8 cellular contexts compared by ENCODE assay signal in genomic region chrX:73977542-73978169, GRCh38.
A peak's percentile ranks its signal among the peaks of the same experiment; 100 is the strongest.
DNase-seq lines count a peak whose midpoint lies in the region; ATAC-seq, FAIRE-seq and TF ChIP-seq lines count a peak whose summit lies in the region.

No MANE protein-coding gene starts in this region.

- TF ChIP-seq RAD21 in GM12878 (IDR thresholded peaks at IDR 0.05; ENCODE audit: insufficient read depth, low read depth, low read length) = no peak

- ATAC-seq in CD8-positive, alpha-beta T cell = peak; percentile 84
- ATAC-seq in GM19452 (IDR thresholded peaks at IDR 0.05; ENCODE audit: unreplicated experiment) = peak; percentile 76
- peak; percentile 96 for ATAC-seq in HG03342 (IDR thresholded peaks at IDR 0.05; ENCODE audit: unreplicated experiment)
- ATAC-seq in GM12878 = peak; percentile 97
- no peak for ATAC-seq in heart right ventricle

- no peaks in the 10 kb centered on the region for H3K27me3 Mint-ChIP-seq in CD8-positive, alpha-beta T cell (ENCODE audit: low read depth)
- H3K27me3 Mint-ChIP-seq in CD14-positive monocyte (ENCODE audit: low read depth in 3 of 3) = no peaks in the 10 kb centered on the region

- H3K79me2 ChIP-seq in GM12878 (ENCODE audit: control insufficient read depth, insufficient read depth, low read length) = peaks cover 4% of the 10 kb centered on the region

- no peaks in the 10 kb centered on the region for H3K9me3 ChIP-seq in CD8-positive, alpha-beta T cell (ENCODE audit: low read length)
- H3K9me3 ChIP-seq in GM12878 (replicated peaks; ENCODE audit: control insufficient read depth, insufficient read depth, low read length) (no peaks in the 10 kb centered on the region), heart right ventricle (no peaks in the 10 kb centered on the region)

- no peak overlapping the region for H2AFZ ChIP-seq in GM12878 (ENCODE audit: control insufficient read depth, low read depth, low read length)

- peaks cover 60% of the 10 kb centered on the region for H3K4me1 Mint-ChIP-seq in CD8-positive, alpha-beta T cell (ENCODE audit: low read depth)
- peaks cover 5% of the 10 kb centered on the region for H3K4me1 Mint-ChIP-seq in CD14-positive monocyte

- POLR2A ChIA-PET in CD8-positive, alpha-beta T cell (lab: Charles Lee) = interaction anchor here (2.9 kb wide), 1 partner anchor 33 kb away, joined by 7 read pairs; no protein-coding TSS in a partner anchor
- POLR2A ChIA-PET in GM12878 (lab: Charles Lee) = no interaction called here

- H4K20me1 ChIP-seq in GM12878 (ENCODE audit: control insufficient read depth, insufficient read depth) = no peaks in the 10 kb centered on the region

- H3K4me2 ChIP-seq in GM12878 (ENCODE audit: control insufficient read depth, insufficient read depth) = peak overlapping the region; percentile 31

- H3K9me3 Mint-ChIP-seq in CD8-positive, alpha-beta T cell = no peaks in the 10 kb centered on the region
- no peaks in the 10 kb centered on the region for H3K9me3 Mint-ChIP-seq in CD14-positive monocyte

- TF ChIP-seq CTCF in CD8-positive, alpha-beta T cell (IDR thresholded peaks at IDR 0.05) = no peak
- TF ChIP-seq CTCF in GM12878 (IDR thresholded peaks at IDR 0.05 in 2 of 3, conservative IDR thresholded peaks at IDR 0.05 in 1 of 3; ENCODE audit: control insufficient read depth in 2 of 3, extremely low read depth in 1 of 3, insufficient read depth in 1 of 3, low read depth in 3 of 3, low read length in 3 of 3) (no peak), heart right ventricle (IDR thresholded peaks at IDR 0.05) (no peak), CD14-positive monocyte (IDR thresholded peaks at IDR 0.05) (no peak)

- RAD21 ChIA-PET in GM12878 (lab: Charles Lee; ENCODE audit: unreplicated experiment) = no interaction called here

- H3K27me3 ChIP-seq in CD8-positive, alpha-beta T cell (ENCODE audit: insufficient read depth, low read length) = no peaks in the 10 kb centered on the region
- H3K27me3 ChIP-seq in GM12878 (replicated peaks in 1 of 2; ENCODE audit: control insufficient read depth in 2 of 2, insufficient read depth in 2 of 2, low read length in 1 of 2) = no peaks in the 10 kb centered on the region
- H3K27me3 ChIP-seq in heart right ventricle = no peaks in the 10 kb centered on the region

- peak overlapping the region; percentile 60 for H3K27ac ChIP-seq in CD8-positive, alpha-beta T cell (ENCODE audit: low read depth, low read length)
- no peak overlapping the region for H3K27ac ChIP-seq in GM12878 (ENCODE audit: control insufficient read depth, insufficient read depth)
- no peak overlapping the region for H3K27ac ChIP-seq in heart right ventricle

- peak; percentile 57 for FAIRE-seq in GM12878 (lab: Jason Lieb, UNC)

- peak overlapping the region; percentile 91 for H3K27ac Mint-ChIP-seq in CD8-positive, alpha-beta T cell
- no peak overlapping the region for H3K27ac Mint-ChIP-seq in CD14-positive monocyte

- no peaks in the 10 kb centered on the region for H3K36me3 ChIP-seq in CD8-positive, alpha-beta T cell (ENCODE audit: insufficient read depth, low read length)
- no peaks in the 10 kb centered on the region for H3K36me3 ChIP-seq in GM12878 (ENCODE audit: control insufficient read depth in 2 of 2, insufficient read depth in 2 of 2, low read length in 1 of 2)
- peaks cover 0 to 2% (median 0%) of the 10 kb centered on the region in 9 donors for H3K36me3 ChIP-seq in heart right ventricle

- peak; percentile 14 to 60; a peak in 2 of 4 replicates for TF ChIP-seq EP300 in GM12878 (IDR thresholded peaks at IDR 0.05; ENCODE audit: borderline replicate concordance in 1 of 2, control insufficient read depth in 1 of 2, low read depth in 2 of 2, low read length in 2 of 2)

- DNase-seq in CD8-positive, alpha-beta T cell = peak in 2 of 7 experiments; percentile 21 to 32
- peak; percentile 46 for DNase-seq in GM12878 (ENCODE audit: low read depth, low spot score)
- DNase-seq in HUDEP-2 (lab: John Stamatoyannopoulos, UW; ENCODE audit: unreplicated experiment in 76 of 76) = no peak
- DNase-seq in activated CD4-positive, alpha-beta T cell treated with anti-CD3 and anti-CD28 coated beads, Interleukin-2, amount 50 U/mL, for 1 hour = no peak
- no peak for DNase-seq in heart right ventricle
- DNase-seq in CD14-positive monocyte (ENCODE audit: low spot score) = no peak

- no peak for TF ChIP-seq POLR2A in GM12878 (IDR thresholded peaks at IDR 0.05; ENCODE audit: low read depth, low read length)

- H3K4me3 Mint-ChIP-seq in CD8-positive, alpha-beta T cell = peak overlapping the region; percentile 44
- no peak overlapping the region for H3K4me3 Mint-ChIP-seq in CD14-positive monocyte

- H3K9ac ChIP-seq in GM12878 (ENCODE audit: control insufficient read depth, insufficient read depth, low read length) = peak overlapping the region; percentile 4; the same call in 1 of the 2 replicates

- no peak overlapping the region for H3K4me3 ChIP-seq in CD8-positive, alpha-beta T cell (ENCODE audit: low read depth, low read length)
- no peak overlapping the region for H3K4me3 ChIP-seq in GM12878
- H3K4me3 ChIP-seq in heart right ventricle = no peak overlapping the region

- peaks cover 25% of the 10 kb centered on the region for H3K4me1 ChIP-seq in CD8-positive, alpha-beta T cell (ENCODE audit: insufficient read depth, low read length)
- H3K4me1 ChIP-seq in GM12878 (ENCODE audit: control insufficient read depth, insufficient read depth, low read length) = peaks cover 8% of the 10 kb centered on the region
- H3K4me1 ChIP-seq in heart right ventricle = peaks cover 0 to 6% (median 0%) of the 10 kb centered on the region in 9 donors

- CTCF ChIA-PET in CD8-positive, alpha-beta T cell (lab: Charles Lee) = no interaction called here
- CTCF ChIA-PET in GM12878 (lab: Yijun Ruan, JAX) = interaction anchor here (0.8 to 1.3 kb wide), 2 partner anchors 30 to 34 kb away, joined by 3 to 4 read pairs; no protein-coding TSS in a partner anchor

- intact Hi-C loops in CD8-positive, alpha-beta T cell (cut with DNase I, micrococcal nuclease) = loop anchor here in 1 of 2 experiments (5.0 to 10.0 kb wide), 3 partner anchors 35 to 637 kb away; partner anchors contain the start of gene RLIM
- intact Hi-C loops in GM12878 (cut with micrococcal nuclease; ENCODE audit: unreplicated experiment) (loop anchor here (2.0 to 5.0 kb wide), 2 partner anchors 23 to 35 kb away; no protein-coding TSS in a partner anchor), heart right ventricle (cut with DNase I) (no loop called here), CD14-positive monocyte (cut with micrococcal nuclease) (no loop called here)

- SMC1A ChIA-PET in GM12878 (lab: Charles Lee; ENCODE audit: uncharacterized antibody, unreplicated experiment) = interaction anchor here (0.6 to 1.1 kb wide), 4 partner anchors 9 to 122 kb away, joined by 3 to 4 read pairs (median 3); no protein-coding TSS in a partner anchor

- H3K36me3 Mint-ChIP-seq in CD8-positive, alpha-beta T cell = peaks cover 11% of the 10 kb centered on the region
- peaks cover 0 to 33% of the 10 kb centered on the region in 2 donors for H3K36me3 Mint-ChIP-seq in CD14-positive monocyte

- BruUV-seq in GM12878 (replicated peaks; lab: Mats Ljungman, UMichigan) = no TSS peak

- whole genome bisulfite sequencing in GM12878 (ENCODE audit: insufficient coverage, insufficient replicate concordance, low lambda C conversion rate, missing lambda C conversion rate) = 30% methylated on average over 8 of the region's 8 CpGs
- 87 to 92% methylated on average over 8 of the region's 8 CpGs for WGBS in heart right ventricle, 2 donors

- in situ Hi-C loops in GM12878 (cut with MboI) = no loop called here

TF ChIP-seq in GM12878, 131 proteins besides CTCF, POLR2A, EP300 and RAD21 (continues in another document):
- TF ChIP-seq GATAD2B (conservative IDR thresholded peaks at IDR 0.05; ENCODE audit: low read depth) (no peak), MXI1 (IDR thresholded peaks at IDR 0.05; ENCODE audit: low read depth, low read length) (no peak), HDGF (IDR thresholded peaks at IDR 0.05) (0 out of 2 replicates have a peak, but pooled peaks have one; percentile 2), TARDBP (IDR thresholded peaks at IDR 0.05; ENCODE audit: borderline replicate concordance) (no peak), SMAD5 (IDR thresholded peaks at IDR 0.05; ENCODE audit: low read depth) (no peak), JUNB (IDR thresholded peaks at IDR 0.05) (no peak), TCF12 (IDR thresholded peaks at IDR 0.05; ENCODE audit: low read depth, low read length) (no peak), CBFB (IDR thresholded peaks at IDR 0.05; ENCODE audit: low read depth) (peak; percentile 66; the same call in 1 of the 2 replicates), MEF2A (IDR thresholded peaks at IDR 0.05; ENCODE audit: insufficient read depth, low read depth, low read length) (peak; percentile 56; the same call in 1 of the 2 replicates), JUND (IDR thresholded peaks at IDR 0.05; ENCODE audit: low read depth, low read length) (no peak), TAF1 (IDR thresholded peaks at IDR 0.05; ENCODE audit: borderline replicate concordance, low read depth, low read length) (no peak), BRCA1 (IDR thresholded peaks at IDR 0.05; ENCODE audit: low read depth, low read length) (no peak)
- TF ChIP-seq, protein P1, sequence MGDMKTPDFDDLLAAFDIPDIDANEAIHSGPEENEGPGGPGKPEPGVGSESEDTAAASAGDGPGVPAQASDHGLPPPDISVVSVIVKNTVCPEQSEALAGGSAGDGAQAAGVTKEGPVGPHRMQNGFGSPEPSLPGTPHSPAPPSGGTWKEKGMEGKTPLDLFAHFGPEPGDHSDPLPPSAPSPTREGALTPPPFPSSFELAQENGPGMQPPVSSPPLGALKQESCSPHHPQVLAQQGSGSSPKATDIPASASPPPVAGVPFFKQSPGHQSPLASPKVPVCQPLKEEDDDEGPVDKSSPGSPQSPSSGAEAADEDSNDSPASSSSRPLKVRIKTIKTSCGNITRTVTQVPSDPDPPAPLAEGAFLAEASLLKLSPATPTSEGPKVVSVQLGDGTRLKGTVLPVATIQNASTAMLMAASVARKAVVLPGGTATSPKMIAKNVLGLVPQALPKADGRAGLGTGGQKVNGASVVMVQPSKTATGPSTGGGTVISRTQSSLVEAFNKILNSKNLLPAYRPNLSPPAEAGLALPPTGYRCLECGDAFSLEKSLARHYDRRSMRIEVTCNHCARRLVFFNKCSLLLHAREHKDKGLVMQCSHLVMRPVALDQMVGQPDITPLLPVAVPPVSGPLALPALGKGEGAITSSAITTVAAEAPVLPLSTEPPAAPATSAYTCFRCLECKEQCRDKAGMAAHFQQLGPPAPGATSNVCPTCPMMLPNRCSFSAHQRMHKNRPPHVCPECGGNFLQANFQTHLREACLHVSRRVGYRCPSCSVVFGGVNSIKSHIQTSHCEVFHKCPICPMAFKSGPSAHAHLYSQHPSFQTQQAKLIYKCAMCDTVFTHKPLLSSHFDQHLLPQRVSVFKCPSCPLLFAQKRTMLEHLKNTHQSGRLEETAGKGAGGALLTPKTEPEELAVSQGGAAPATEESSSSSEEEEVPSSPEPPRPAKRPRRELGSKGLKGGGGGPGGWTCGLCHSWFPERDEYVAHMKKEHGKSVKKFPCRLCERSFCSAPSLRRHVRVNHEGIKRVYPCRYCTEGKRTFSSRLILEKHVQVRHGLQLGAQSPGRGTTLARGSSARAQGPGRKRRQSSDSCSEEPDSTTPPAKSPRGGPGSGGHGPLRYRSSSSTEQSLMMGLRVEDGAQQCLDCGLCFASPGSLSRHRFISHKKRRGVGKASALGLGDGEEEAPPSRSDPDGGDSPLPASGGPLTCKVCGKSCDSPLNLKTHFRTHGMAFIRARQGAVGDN (IDR thresholded peaks at IDR 0.05) = no peak

Comparison
In these comparisons a context has a peak if more than half of its experiments do, and no peak if none do; other contexts are left out.
1. ATAC-seq: peak in CD8-positive, alpha-beta T cell (single experiment), GM19452 (single experiment), HG03342 (single experiment) and GM12878 (single experiment); none in heart right ventricle (0 of 8).